31 cellular contexts compared by ENCODE assay signal in the genomic region with DNA sequence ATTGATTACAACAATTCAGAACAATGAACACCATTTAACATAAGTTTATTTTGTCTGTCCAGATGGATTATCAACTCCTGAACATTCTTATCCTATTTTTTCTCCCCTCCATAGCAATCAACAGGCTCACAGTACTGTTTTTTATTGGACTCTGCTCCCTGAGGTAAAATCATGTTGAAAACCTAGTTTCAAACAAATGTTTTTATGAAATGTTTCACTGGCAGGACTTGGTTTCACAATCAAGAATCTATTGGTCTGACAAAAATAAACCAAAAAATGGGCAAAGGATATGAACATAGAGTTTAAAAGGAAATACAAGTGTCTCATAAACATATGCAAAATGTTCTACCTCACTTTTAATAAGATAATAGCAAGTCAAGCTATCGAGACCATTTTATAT. TPM values are rescaled to one million over a fixed set of nuclear protein-coding genes. Genes with fewer than 3 reads are reported as not detected.
"Had no signal": no experiment of that assay in that cellular context is flagged by ENCODE, and none has a peak within 500 bp of the region (broad histone marks: within the 10 kb centered on the region; RNA-seq: fewer than 3 reads in every experiment).

No MANE protein-coding gene starts in this region.

- DNase-seq: naive thymus-derived CD4-positive, alpha-beta T cell; nucleus accumbens; ovary; posterior cingulate gyrus; psoas muscle; right cardiac atrium; spleen; stimulated activated CD4-positive, alpha-beta T cell treated with anti-CD3 and anti-CD28 coated beads, Interleukin-12 subunit alpha, Interleukin-12 subunit beta, amount 100 ng/mL, for 4 hours; stimulated activated CD4-positive, alpha-beta T cell treated with anti-CD3 and anti-CD28 coated beads, Interleukin-1b, Interleukin-23, amount 100 ng/mL, for 48 hours; stimulated activated CD4-positive, alpha-beta T cell treated with anti-CD3 and anti-CD28 coated beads, Interleukin-4, amount 100 ng/mL, for 1 hour; stimulated activated CD4-positive, alpha-beta T cell treated with anti-CD3 and anti-CD28 coated beads, Interleukin-4, amount 100 ng/mL, for 4 hours; stimulated activated CD8-positive, alpha-beta memory T cell treated with anti-CD3 and anti-CD28 coated beads, Interleukin-4, amount 100 ng/mL, for 48 hours; stimulated activated naive CD4-positive, alpha-beta T cell; stimulated activated naive CD8-positive, alpha-beta T cell treated with anti-CD3 and anti-CD28 coated beads, Interleukin-15, amount 100 ng/mL, for 72 hours; stimulated activated naive CD8-positive, alpha-beta T cell treated with anti-CD3 and anti-CD28 coated beads, Interleukin-15, Interleukin-2, amounts not matched to agents 100 U/mL and 50 U/mL, for 24 hours; substantia nigra; thyroid gland; trophoblast cell; upper lobe of left lung had no signal

- H3K9ac ChIP-seq: parathyroid adenoma had no signal

- H3K4me1 ChIP-seq: parathyroid adenoma had no signal

- H3K4me3 Mint-ChIP-seq: natural killer cell treated with Interleukin-12 subunit alpha and Interleukin-12 subunit beta and Interleukin-15 and Interleukin-18, amount 100 ng/mL, for 72 hours; stimulated activated memory B cell treated with anti-CD40 and anti-IgM and Interleukin-4, amounts not matched to agents 10 μg/mL and 1 μg/mL and 100 μg/mL, for 72 hours; stimulated activated naive CD8-positive, alpha-beta T cell treated with anti-CD3 and anti-CD28 coated beads, Interleukin-15, amount 100 ng/mL, for 72 hours had no signal

- FAIRE-seq: urothelium cell line had no signal

- H3K36me3 Mint-ChIP-seq: stimulated activated memory B cell treated with anti-CD40 and anti-IgM and Interleukin-4, amounts not matched to agents 10 μg/mL and 1 μg/mL and 100 μg/mL, for 72 hours had no signal

- H3K27me3 ChIP-seq: ovary, thyroid gland, vagina had no signal

- H2AFZ ChIP-seq: parathyroid adenoma had no signal

- ATAC-seq: naive thymus-derived CD4-positive, alpha-beta T cell; natural killer cell treated with Interleukin-12 subunit alpha and Interleukin-12 subunit beta and Interleukin-15 and Interleukin-18, amount 100 ng/mL, for 72 hours; psoas muscle; right cardiac atrium; sciatic nerve; stimulated activated memory B cell treated with anti-CD40 and anti-IgM and Interleukin-4, amounts not matched to agents 10 μg/mL and 1 μg/mL and 100 μg/mL, for 72 hours; stimulated activated naive CD8-positive, alpha-beta T cell treated with anti-CD3 and anti-CD28 coated beads, Interleukin-15, amount 100 ng/mL, for 72 hours; stimulated activated naive CD8-positive, alpha-beta T cell treated with anti-CD3 and anti-CD28 coated beads, Interleukin-15, Interleukin-2, amounts not matched to agents 100 U/mL and 50 U/mL, for 24 hours had no signal

- H3K9me3 ChIP-seq: neutrophil, ovary, thoracic aorta, thyroid gland, vagina had no signal

- H3K4me3 ChIP-seq: ovary, psoas muscle, skin epidermis, smooth muscle cell, spleen, thoracic aorta, thyroid gland, tibial nerve, upper lobe of left lung, vagina had no signal

- H3K79me2 ChIP-seq: parathyroid adenoma had no signal

- H3K4me2 ChIP-seq: smooth muscle cell had no signal

- H3K27ac ChIP-seq: neutrophil, ovary, parathyroid adenoma, psoas muscle, skin epidermis, spleen, thoracic aorta, thyroid gland, tibial nerve, upper lobe of left lung, vagina had no signal

- H3K27ac Mint-ChIP-seq: naive thymus-derived CD4-positive, alpha-beta T cell; natural killer cell treated with Interleukin-12 subunit alpha and Interleukin-12 subunit beta and Interleukin-15 and Interleukin-18, amount 100 ng/mL, for 72 hours; progenitor cell of endocrine pancreas; stimulated activated memory B cell treated with anti-CD40 and anti-IgM and Interleukin-4, amounts not matched to agents 10 μg/mL and 1 μg/mL and 100 μg/mL, for 72 hours; stimulated activated naive CD8-positive, alpha-beta T cell treated with anti-CD3 and anti-CD28 coated beads, Interleukin-15, amount 100 ng/mL, for 72 hours had no signal

- H3K36me3 ChIP-seq: neutrophil, ovary, spleen, thoracic aorta, thyroid gland, tibial nerve, upper lobe of left lung, vagina had no signal

RNA-seq across cellular contexts. Expression of a gene that starts 2.6 kb away (rescaled TPM):
- total RNA-seq: naive thymus-derived CD4-positive, alpha-beta T cell; natural killer cell treated with Interleukin-12 subunit alpha and Interleukin-12 subunit beta and Interleukin-15 and Interleukin-18, amount 100 ng/mL, for 72 hours; smooth muscle cell had no signal
- polyA plus RNA-seq: naive thymus-derived CD4-positive, alpha-beta T cell; smooth muscle cell had no signal
